ENCODE assay signal across 6 cellular contexts in the genomic region with DNA sequence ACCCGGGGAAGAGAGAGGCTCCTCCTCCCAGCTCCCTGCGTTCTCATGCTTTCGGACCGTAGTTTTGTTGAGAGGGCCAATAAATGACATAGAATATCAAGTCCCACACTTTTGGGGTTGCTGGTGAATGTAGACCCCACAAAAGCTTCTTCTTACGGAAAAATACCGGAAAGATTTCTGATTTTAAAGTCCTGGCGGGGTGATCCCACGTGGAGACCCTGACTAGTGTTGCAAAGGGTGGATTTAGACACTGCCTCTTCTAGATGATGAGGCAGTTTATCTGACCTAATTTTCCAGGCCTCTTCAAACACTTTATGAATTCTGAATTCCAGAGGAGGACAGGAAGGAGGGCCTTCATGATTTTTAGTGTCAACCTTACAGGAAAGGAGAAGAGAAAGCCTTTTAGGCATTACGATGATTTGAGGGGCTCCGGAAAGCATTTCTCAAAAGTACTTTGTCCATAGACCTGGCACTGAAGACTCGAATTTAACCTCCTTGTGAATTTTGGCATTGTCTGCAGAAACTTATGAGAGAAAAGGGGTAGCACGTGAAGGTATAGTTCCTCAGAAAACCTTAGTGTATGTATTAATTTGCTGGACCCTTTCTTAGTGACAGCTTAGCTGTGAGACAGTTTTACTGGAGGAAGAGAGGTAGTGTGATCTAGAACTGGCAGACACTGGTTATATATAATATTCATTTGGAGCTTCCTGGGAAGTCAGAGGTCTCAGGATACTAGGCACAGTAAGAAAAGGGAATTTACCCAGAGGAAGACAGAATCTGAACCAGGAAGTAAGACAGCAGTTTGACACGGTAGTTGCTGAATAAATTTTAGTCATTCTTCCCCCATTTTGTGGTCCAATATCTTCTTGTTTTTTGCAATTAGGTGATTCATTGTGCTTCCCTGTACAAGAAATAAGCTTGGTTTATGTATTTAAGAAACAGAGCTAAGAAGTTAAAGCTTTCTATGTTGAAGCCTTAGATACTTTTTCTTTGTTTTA. TPM values are rescaled to one million over a fixed set of nuclear protein-coding genes. Genes with fewer than 3 reads are reported as not detected.
DNase-seq lines count a peak whose midpoint lies in the region; ATAC-seq and TF ChIP-seq lines count a peak whose summit lies in the region.

No MANE protein-coding gene starts in this region.

- H3K4me1 Mint-ChIP-seq in activated naive CD8-positive, alpha-beta T cell treated with anti-CD3 and anti-CD28 coated beads, Interleukin-2, amount 10 ng/mL, durations not matched to agents 7 days and 5 days = peaks cover 20% of the 10 kb centered on the region

- TF ChIP-seq CTCF in GM06990 (IDR thresholded peaks at IDR 0.05; ENCODE audit: insufficient read depth, low read length, poor library complexity, severe bottlenecking) = no peak

- no peaks in the 10 kb centered on the region for H3K9me3 Mint-ChIP-seq in activated naive CD8-positive, alpha-beta T cell treated with anti-CD3 and anti-CD28 coated beads, Interleukin-2, amount 10 ng/mL, durations not matched to agents 7 days and 5 days

- peak; percentile 42 for ATAC-seq in HG03135 (IDR thresholded peaks at IDR 0.05; ENCODE audit: unreplicated experiment)
- no peak for ATAC-seq in activated naive CD8-positive, alpha-beta T cell treated with anti-CD3 and anti-CD28 coated beads, Interleukin-2, amount 10 ng/mL, durations not matched to agents 7 days and 5 days (ENCODE audit: low read depth)

- H3K4me3 ChIP-seq in GM06990 (replicated peaks; ENCODE audit: low read depth, low read length) (peak overlapping the region; percentile 82), mononuclear cell (ENCODE audit: low read length) (peak overlapping the region; percentile 72)

- POLR2A ChIA-PET in activated naive CD8-positive, alpha-beta T cell treated with anti-CD3 and anti-CD28 coated beads, Interleukin-2, amount 10 ng/mL, durations not matched to agents 7 days and 5 days (lab: Charles Lee) = interaction anchor here (0.6 to 3.3 kb wide), 5 partner anchors 8 to 431 kb away, joined by 3 to 71 read pairs (median 5); a partner anchor contains a TSS

- no peaks in the 10 kb centered on the region for H3K9me3 ChIP-seq in mononuclear cell (ENCODE audit: low read depth, low read length)

- peaks cover 36% of the 10 kb centered on the region for H3K4me1 ChIP-seq in mononuclear cell (ENCODE audit: insufficient read depth, low read length)

- peaks cover 2% of the 10 kb centered on the region for H3K36me3 ChIP-seq in GM06990 (ENCODE audit: control insufficient read depth, insufficient read depth, low read length)

- peak overlapping the region; percentile 84 for H3K27ac Mint-ChIP-seq in activated naive CD8-positive, alpha-beta T cell treated with anti-CD3 and anti-CD28 coated beads, Interleukin-2, amount 10 ng/mL, durations not matched to agents 7 days and 5 days

- H3K27me3 ChIP-seq in GM06990 (replicated peaks; ENCODE audit: control insufficient read depth, insufficient read depth, low read length) (no peaks in the 10 kb centered on the region), mononuclear cell (ENCODE audit: insufficient read depth, low read length) (no peaks in the 10 kb centered on the region)

- peaks cover 8% of the 10 kb centered on the region for H3K36me3 Mint-ChIP-seq in activated naive CD8-positive, alpha-beta T cell treated with anti-CD3 and anti-CD28 coated beads, Interleukin-2, amount 10 ng/mL, durations not matched to agents 7 days and 5 days

- DNase-seq in GM06990 (ENCODE audit: extremely low read depth, insufficient read length) (no peak), glomerular visceral epithelial cell (ENCODE audit: extremely low spot score) (no peak), NCI-H82 (lab: John Stamatoyannopoulos, UW) (no peak)
- DNase-seq in activated naive CD8-positive, alpha-beta T cell treated with anti-CD3 and anti-CD28 coated beads, Interleukin-2, amount 10 ng/mL, durations not matched to agents 7 days and 5 days = no peak

- H3K4me3 Mint-ChIP-seq in activated naive CD8-positive, alpha-beta T cell treated with anti-CD3 and anti-CD28 coated beads, Interleukin-2, amount 10 ng/mL, durations not matched to agents 7 days and 5 days = peak overlapping the region; percentile 93

- no peaks in the 10 kb centered on the region for H3K27me3 Mint-ChIP-seq in activated naive CD8-positive, alpha-beta T cell treated with anti-CD3 and anti-CD28 coated beads, Interleukin-2, amount 10 ng/mL, durations not matched to agents 7 days and 5 days

RNA-seq across cellular contexts. Expression of a gene that starts 0.9 kb away (rescaled TPM):
- total RNA-seq in activated naive CD8-positive, alpha-beta T cell treated with anti-CD3 and anti-CD28 coated beads, Interleukin-2, amount 10 ng/mL, durations not matched to agents 7 days and 5 days = 10 to 100 TPM; 30.9 to 32.5 TPM
- total RNA-seq in mononuclear cell = 65.1 TPM

RNA-seq across cellular contexts. Expression of a gene that starts 15.7 kb away (rescaled TPM):
- 10 to 100 TPM; 17.3 to 19.0 TPM for total RNA-seq in activated naive CD8-positive, alpha-beta T cell treated with anti-CD3 and anti-CD28 coated beads, Interleukin-2, amount 10 ng/mL, durations not matched to agents 7 days and 5 days
- 59.2 TPM for total RNA-seq in mononuclear cell

RNA-seq across cellular contexts. Expression of a gene that starts 22.4 kb away (rescaled TPM):
- total RNA-seq in activated naive CD8-positive, alpha-beta T cell treated with anti-CD3 and anti-CD28 coated beads, Interleukin-2, amount 10 ng/mL, durations not matched to agents 7 days and 5 days = 1 to 10 TPM; 5.3 to 6.1 TPM
- total RNA-seq in mononuclear cell = 5.6 TPM

RNA-seq across cellular contexts. Expression of a gene that starts 49.6 kb away (rescaled TPM):
- total RNA-seq in activated naive CD8-positive, alpha-beta T cell treated with anti-CD3 and anti-CD28 coated beads, Interleukin-2, amount 10 ng/mL, durations not matched to agents 7 days and 5 days = 10 to 100 TPM; 12.4 to 14.7 TPM
- total RNA-seq in mononuclear cell = 19.3 TPM
